ENCODE assay signal across 11 cellular contexts in genomic region chr20:32752458-32753250, GRCh38. TPM values are rescaled to one million over a fixed set of nuclear protein-coding genes. Genes with fewer than 3 reads are reported as not detected.
DNase-seq lines count a peak whose midpoint lies in the region; ATAC-seq, FAIRE-seq and TF ChIP-seq lines count a peak whose summit lies in the region.
"Had no signal": no experiment of that assay in that cellular context is flagged by ENCODE, and none has a peak within 500 bp of the region (broad histone marks: within the 10 kb centered on the region; RNA-seq: fewer than 3 reads in every experiment).

No MANE protein-coding gene starts in this region.

- H3K4me1 ChIP-seq in astrocyte (ENCODE audit: insufficient read depth, low read length) (peaks cover 18% of the 10 kb centered on the region), BE2C (no peaks in the 10 kb centered on the region), left lung (no peaks in the 10 kb centered on the region)
- H3K4me1 ChIP-seq: right atrium auricular region, upper lobe of left lung had no signal

- peak overlapping the region; percentile 78 for H3K4me2 ChIP-seq in astrocyte (ENCODE audit: low read length)

- H3K9me3 ChIP-seq in MG63 = no peaks in the 10 kb centered on the region
- no peaks in the 10 kb centered on the region for H3K9me3 ChIP-seq in astrocyte (ENCODE audit: insufficient read depth, low read depth, low read length)
- H3K9me3 ChIP-seq in BE2C = no peaks in the 10 kb centered on the region
- H3K9me3 ChIP-seq in left lung = no peaks in the 10 kb centered on the region
- H3K9me3 ChIP-seq: right atrium auricular region, upper lobe of left lung had no signal

- no peaks in the 10 kb centered on the region for H3K27me3 Mint-ChIP-seq in astrocyte (ENCODE audit: low read depth, unreplicated experiment)

- H3K4me3 ChIP-seq in MG63 (no peak overlapping the region), astrocyte (ENCODE audit: insufficient read depth, low read depth, low read length) (no peak overlapping the region), kidney epithelial cell (ENCODE audit: low read depth, low read length) (no peak overlapping the region), BE2C (ENCODE audit: low read depth, low read length) (no peak overlapping the region), left lung (no peak overlapping the region)
- H3K4me3 ChIP-seq: right atrium auricular region, upper lobe of left lung had no signal

- H2AFZ ChIP-seq in astrocyte (ENCODE audit: low read depth, low read length) = peak overlapping the region; percentile 76

- no peaks in the 10 kb centered on the region for H4K20me1 ChIP-seq in astrocyte (ENCODE audit: insufficient read depth, low read length)

- ATAC-seq in left lung = no peak

- H3K36me3 ChIP-seq in MG63 (no peaks in the 10 kb centered on the region), astrocyte (ENCODE audit: insufficient read depth, low read length) (no peaks in the 10 kb centered on the region), kidney epithelial cell (ENCODE audit: control insufficient read depth, insufficient read depth, low read length) (no peaks in the 10 kb centered on the region), BE2C (no peaks in the 10 kb centered on the region), left lung (no peaks in the 10 kb centered on the region)
- H3K36me3 ChIP-seq: right atrium auricular region, upper lobe of left lung had no signal

- no peak overlapping the region for H3K27ac Mint-ChIP-seq in astrocyte (ENCODE audit: unreplicated experiment)

- peaks cover 17% of the 10 kb centered on the region for H3K4me1 Mint-ChIP-seq in astrocyte (ENCODE audit: low read depth, unreplicated experiment)

- H3K4me3 Mint-ChIP-seq in astrocyte (ENCODE audit: unreplicated experiment) = no peak overlapping the region

- peak overlapping the region; percentile 59 for H3K9ac ChIP-seq in astrocyte (ENCODE audit: low read length)

- no peak for FAIRE-seq in astrocyte (lab: Jason Lieb, UNC)

- H3K79me2 ChIP-seq in astrocyte (ENCODE audit: insufficient read depth, low read length) = no peaks in the 10 kb centered on the region

- no peak for TF ChIP-seq CTCF in astrocyte (IDR thresholded peaks at IDR 0.05; ENCODE audit: insufficient read depth, low read depth, low read length)
- TF ChIP-seq CTCF in kidney epithelial cell (IDR thresholded peaks at IDR 0.05; ENCODE audit: insufficient read depth, low read length, poor library complexity, severe bottlenecking) = no peak
- no peak for TF ChIP-seq CTCF in BE2C (IDR thresholded peaks at IDR 0.05; ENCODE audit: low read depth, low read length)
- no peak for TF ChIP-seq CTCF in left lung (IDR thresholded peaks at IDR 0.05)

- intact Hi-C loops in left lung (cut with DNase I) = no loop called here

- peak; percentile 36 for DNase-seq in ELF-1 (ENCODE audit: low read depth, low spot score)
- DNase-seq in MG63 = peak; percentile 32
- peak; percentile 78 for DNase-seq in astrocyte (ENCODE audit: low read depth)
- peak; percentile 71 for DNase-seq in kidney epithelial cell (ENCODE audit: low read depth)
- DNase-seq in T1000 (lab: John Stamatoyannopoulos, UW) = no peak
- no peak for DNase-seq in BE2C
- DNase-seq in left lung = no peak
- DNase-seq: DMS53, GOT3, upper lobe of left lung had no signal

- no peaks in the 10 kb centered on the region for H3K9me3 Mint-ChIP-seq in astrocyte (ENCODE audit: unreplicated experiment)

- H3K27ac ChIP-seq in astrocyte (ENCODE audit: low read depth, low read length) = peak overlapping the region; percentile 76
- H3K27ac ChIP-seq in left lung = no peak overlapping the region
- H3K27ac ChIP-seq: right atrium auricular region, upper lobe of left lung had no signal

- H3K27me3 ChIP-seq in MG63 (no peaks in the 10 kb centered on the region), astrocyte (ENCODE audit: insufficient read depth, low read length) (no peaks in the 10 kb centered on the region), kidney epithelial cell (ENCODE audit: control insufficient read depth, insufficient read depth, low read length) (no peaks in the 10 kb centered on the region), BE2C (no peaks in the 10 kb centered on the region), left lung (no peaks in the 10 kb centered on the region)
- H3K27me3 ChIP-seq: right atrium auricular region, upper lobe of left lung had no signal

- H3K36me3 Mint-ChIP-seq in astrocyte (ENCODE audit: low read depth, unreplicated experiment) = no peaks in the 10 kb centered on the region

RNA-seq across cellular contexts. Expression of gene COMMD7, which starts 9.4 kb away (rescaled TPM):
- total RNA-seq in MG63 (2014; rRNA removed; shearing (Covaris generic); ENCODE audit: low replicate concordance) = 70.5 and 112 TPM in 2 replicates
- total RNA-seq in astrocyte (38.7 and 38.9 TPM in 2 replicates), kidney epithelial cell (46.1 and 52.1 TPM in 2 replicates), left lung (10 to 100 TPM; 38.5 to 39.1 TPM)
- polyA plus RNA-seq in BE2C (2012; ENCODE audit: insufficient read depth, insufficient read length, low read depth) = 45.8 TPM

RNA-seq across cellular contexts. Expression of gene DNMT3B, which starts 9.5 kb away (rescaled TPM):
- 5.6 and 6.6 TPM in 2 replicates for total RNA-seq in MG63 (2014; rRNA removed; shearing (Covaris generic); ENCODE audit: low replicate concordance)
- total RNA-seq in astrocyte (5.0 and 5.6 TPM in 2 replicates), kidney epithelial cell (7.5 and 9.0 TPM in 2 replicates), left lung (1 to 10 TPM in 1 of 2 donors, under 1 TPM in 1; 0.86 to 1.6 TPM)
- 1.5 TPM for polyA plus RNA-seq in BE2C (2012; ENCODE audit: insufficient read depth, insufficient read length, low read depth)

Comparison
In these comparisons a context has a peak if more than half of its experiments do, and no peak if none do; other contexts are left out.
1. DNase-seq: peak in ELF-1 (single experiment), MG63 (single experiment), astrocyte (single experiment) and kidney epithelial cell (single experiment); none in T1000 (single experiment), BE2C (single experiment) and left lung (0 of 2).